20 cellular contexts compared by ENCODE assay signal in genomic region chr18:28088477-28088876, GRCh38.
DNase-seq lines count a peak whose midpoint lies in the region; ATAC-seq, FAIRE-seq and TF ChIP-seq lines count a peak whose summit lies in the region.
"Had no signal": no experiment of that assay in that cellular context is flagged by ENCODE, and none has a peak within 500 bp of the region (broad histone marks: within the 10 kb centered on the region; RNA-seq: fewer than 3 reads in every experiment).

No MANE protein-coding gene starts in this region.

- no peak overlapping the region for H3K27ac Mint-ChIP-seq in natural killer cell treated with Interleukin-12 subunit alpha and Interleukin-12 subunit beta and Interleukin-15 and Interleukin-18, amount 100 ng/mL, for 72 hours
- H3K27ac Mint-ChIP-seq: CD14-positive monocyte, IgD-negative memory B cell had no signal

- H3K36me3 Mint-ChIP-seq in natural killer cell treated with Interleukin-12 subunit alpha and Interleukin-12 subunit beta and Interleukin-15 and Interleukin-18, amount 100 ng/mL, for 72 hours: no peaks in the 10 kb centered on the region
- H3K36me3 Mint-ChIP-seq: CD14-positive monocyte, IgD-negative memory B cell had no signal

- WGBS in right lobe of liver (ENCODE audit: insufficient coverage, low coverage, low lambda C conversion rate, missing lambda C conversion rate): 98% methylated on average over 3 of the region's 3 CpGs
- WGBS in HepG2 (ENCODE audit: low lambda C conversion rate): 100% methylated on average over 3 of the region's 3 CpGs
- WGBS in smooth muscle cell (ENCODE audit: low lambda C conversion rate): 95% methylated on average over 3 of the region's 3 CpGs

- H3K4me2 ChIP-seq in HepG2 (ENCODE audit: low read depth, low read length) (no peak overlapping the region), smooth muscle cell (no peak overlapping the region)

- in situ Hi-C loops in HepG2 (cut with HindIII; ENCODE audit: extremely low pct_ligation_motif_present, low pct_unique_long_range_greater_than_20kb) (no loop called here), G401 (cut with HindIII; ENCODE audit: low sequenced_read_pairs) (no loop called here)

- TF ChIP-seq RAD21 in HepG2 (CRISPR knock-in tag; IDR thresholded peaks at IDR 0.05): no peak

- BruUV-seq in HepG2 (replicated peaks; lab: Mats Ljungman, UMichigan): no TSS peak

- intact Hi-C loops in right lobe of liver (cut with DNase I): no loop called here
- intact Hi-C loops in HepG2 (cut with micrococcal nuclease; ENCODE audit: unreplicated experiment): no loop called here
- intact Hi-C loops in left ventricle myocardium inferior (cut with micrococcal nuclease): no loop called here

- no peak for TF ChIP-seq CTCF in right lobe of liver (IDR thresholded peaks at IDR 0.05)
- TF ChIP-seq CTCF in HepG2 (CRISPR knock-in tag; IDR thresholded peaks at IDR 0.05): no peak
- no peak for TF ChIP-seq CTCF in left ventricle myocardium inferior (IDR thresholded peaks at IDR 0.05; ENCODE audit: borderline replicate concordance)
- no peak for TF ChIP-seq CTCF in smooth muscle cell (IDR thresholded peaks at IDR 0.05; ENCODE audit: borderline replicate concordance, insufficient read depth, poor library complexity, severe bottlenecking)
- no peak for TF ChIP-seq CTCF in Peyer's patch (IDR thresholded peaks at IDR 0.05)

- POLR2A ChIA-PET in HepG2 (lab: Yijun Ruan, JAX): no interaction called here

- peaks cover 23% of the 10 kb centered on the region for H3K79me2 ChIP-seq in HepG2 (ENCODE audit: insufficient read depth, low read length)
- peaks cover 94% of the 10 kb centered on the region for H3K79me2 ChIP-seq in smooth muscle cell (ENCODE audit: low read depth)

- H4K20me1 ChIP-seq in HepG2 (ENCODE audit: insufficient read depth, low read length): no peaks in the 10 kb centered on the region
- H4K20me1 ChIP-seq in smooth muscle cell (ENCODE audit: low read depth): no peaks in the 10 kb centered on the region

- H3K27ac ChIP-seq in right lobe of liver: peak overlapping the region in 2 of 3 donors; percentile 12 to 50
- H3K27ac ChIP-seq in HepG2 (ENCODE audit: extremely low read length, insufficient read depth, low read length): no peak overlapping the region
- peak overlapping the region; percentile 54 for H3K27ac ChIP-seq in left ventricle myocardium inferior (replicated peaks)
- H3K27ac ChIP-seq in layer of hippocampus (ENCODE audit: low read depth, low read length): peak overlapping the region; percentile 15
- peak overlapping the region; percentile 23 for H3K27ac ChIP-seq in smooth muscle cell (ENCODE audit: low read depth)
- H3K27ac ChIP-seq in Peyer's patch: no peak overlapping the region

- no peak overlapping the region for H3K9ac ChIP-seq in HepG2 (ENCODE audit: insufficient read depth, low read depth, low read length)
- no peak overlapping the region for H3K9ac ChIP-seq in smooth muscle cell (ENCODE audit: low read depth)

- ATAC-seq in right lobe of liver (no peak), HepG2 (no peak)
- no peak for ATAC-seq in natural killer cell treated with Interleukin-12 subunit alpha and Interleukin-12 subunit beta and Interleukin-15 and Interleukin-18, amount 100 ng/mL, for 72 hours
- ATAC-seq: Panc1 had no signal

- H2AFZ ChIP-seq in HepG2 (ENCODE audit: low read length) (no peak overlapping the region), smooth muscle cell (ENCODE audit: low read depth) (no peak overlapping the region)

- no peaks in the 10 kb centered on the region for H3K4me1 Mint-ChIP-seq in natural killer cell treated with Interleukin-12 subunit alpha and Interleukin-12 subunit beta and Interleukin-15 and Interleukin-18, amount 100 ng/mL, for 72 hours (ENCODE audit: low read depth in 2 of 2)
- H3K4me1 Mint-ChIP-seq: CD14-positive monocyte, IgD-negative memory B cell had no signal

- peaks cover 12% of the 10 kb centered on the region for H3K9me3 Mint-ChIP-seq in natural killer cell treated with Interleukin-12 subunit alpha and Interleukin-12 subunit beta and Interleukin-15 and Interleukin-18, amount 100 ng/mL, for 72 hours
- H3K9me3 Mint-ChIP-seq: HFFc6 had no signal

- H3K4me3 ChIP-seq in right lobe of liver (no peak overlapping the region), HepG2 (replicated peaks in 1 of 3; ENCODE audit: insufficient read depth in 1 of 3, low read depth in 2 of 3, low read length in 3 of 3) (no peak overlapping the region), left ventricle myocardium inferior (no peak overlapping the region), smooth muscle cell (no peak overlapping the region), Peyer's patch (no peak overlapping the region)

- no peaks in the 10 kb centered on the region for H3K27me3 ChIP-seq in right lobe of liver
- H3K27me3 ChIP-seq in HepG2 (ENCODE audit: control insufficient read depth in 1 of 2, insufficient read depth in 2 of 2, low read length in 2 of 2): no peaks in the 10 kb centered on the region
- H3K27me3 ChIP-seq in left ventricle myocardium inferior (ENCODE audit: low read depth): no peaks in the 10 kb centered on the region
- no peaks in the 10 kb centered on the region for H3K27me3 ChIP-seq in layer of hippocampus (ENCODE audit: control insufficient read depth, insufficient read depth, low read length)
- H3K27me3 ChIP-seq in smooth muscle cell (ENCODE audit: low read depth): no peaks in the 10 kb centered on the region
- H3K27me3 ChIP-seq in Peyer's patch: no peaks in the 10 kb centered on the region

- H3K4me1 ChIP-seq in right lobe of liver (peaks cover 0 to 65% (median 26%) of the 10 kb centered on the region in 4 donors), HepG2 (ENCODE audit: insufficient read depth, low read length) (peaks cover 64% of the 10 kb centered on the region), left ventricle myocardium inferior (peaks cover 91% of the 10 kb centered on the region), smooth muscle cell (ENCODE audit: low read depth) (peaks cover 57% of the 10 kb centered on the region), Peyer's patch (no peaks in the 10 kb centered on the region)

- H3K36me3 ChIP-seq in right lobe of liver: no peaks in the 10 kb centered on the region
- no peaks in the 10 kb centered on the region for H3K36me3 ChIP-seq in HepG2 (replicated peaks in 1 of 2; ENCODE audit: control insufficient read depth in 1 of 2, insufficient read depth in 2 of 2, low read length in 2 of 2)
- no peaks in the 10 kb centered on the region for H3K36me3 ChIP-seq in left ventricle myocardium inferior
- H3K36me3 ChIP-seq in smooth muscle cell (ENCODE audit: low read depth): no peaks in the 10 kb centered on the region
- H3K36me3 ChIP-seq in Peyer's patch: no peaks in the 10 kb centered on the region

- no peak overlapping the region for H3K4me3 Mint-ChIP-seq in natural killer cell treated with Interleukin-12 subunit alpha and Interleukin-12 subunit beta and Interleukin-15 and Interleukin-18, amount 100 ng/mL, for 72 hours
- H3K4me3 Mint-ChIP-seq: CD14-positive monocyte, HFFc6, IgD-negative memory B cell had no signal

- TF ChIP-seq POLR2A in right lobe of liver (IDR thresholded peaks at IDR 0.05) (no peak), HepG2 (IDR thresholded peaks at IDR 0.05; ENCODE audit: insufficient read depth in 1 of 2, low read depth in 2 of 2, low read length in 2 of 2) (no peak), Peyer's patch (IDR thresholded peaks at IDR 0.05) (no peak)

- H3K27me3 Mint-ChIP-seq in natural killer cell treated with Interleukin-12 subunit alpha and Interleukin-12 subunit beta and Interleukin-15 and Interleukin-18, amount 100 ng/mL, for 72 hours: no peaks in the 10 kb centered on the region
- H3K27me3 Mint-ChIP-seq: IgD-negative memory B cell had no signal

- FAIRE-seq in HepG2 (lab: Jason Lieb, UNC): no peak
- FAIRE-seq: GM12891 had no signal

- TF ChIP-seq EP300 in HepG2 (IDR thresholded peaks at IDR 0.05; ENCODE audit: low read depth in 2 of 2, low read length in 2 of 2) (no peak), HepG2 (CRISPR knock-in tag; IDR thresholded peaks at IDR 0.05; ENCODE audit: borderline replicate concordance) (no peak)

- CTCF ChIA-PET in HepG2 (lab: Yijun Ruan, JAX; ENCODE audit: low intra/inter-chr PET ratio, low total read pairs): no interaction called here

- DNase-seq in right lobe of liver: no peak
- no peak for DNase-seq in HepG2 (ENCODE audit: low spot score)
- no peak for DNase-seq in left ventricle myocardium inferior
- DNase-seq in smooth muscle cell (lab: John Stamatoyannopoulos, UW; ENCODE audit: unreplicated experiment): no peak
- no peak for DNase-seq in Peyer's patch
- no peak for DNase-seq in natural killer cell treated with Interleukin-12 subunit alpha and Interleukin-12 subunit beta and Interleukin-15 and Interleukin-18, amount 100 ng/mL, for 72 hours (ENCODE audit: low spot score)
- no peak for DNase-seq in G401 (ENCODE audit: low spot score)
- DNase-seq: Caco-2, DMS53, HFFc6, NCI-H187 treated with DMSO at 0.1 percent for 48 hours, NCI-H2171 treated with DMSO at 0.1 percent for 48 hours, NCI-H510A, NCI-H82, SHP77 treated with DMSO at 0.1 percent for 48 hours had no signal

- H3K9me3 ChIP-seq in right lobe of liver (no peaks in the 10 kb centered on the region), HepG2 (ENCODE audit: low read length) (no peaks in the 10 kb centered on the region), left ventricle myocardium inferior (replicated peaks) (no peaks in the 10 kb centered on the region), smooth muscle cell (replicated peaks; ENCODE audit: low read depth) (no peaks in the 10 kb centered on the region), Peyer's patch (no peaks in the 10 kb centered on the region)
- H3K9me3 ChIP-seq: Caco-2 had no signal

- peaks cover 2% of the 10 kb centered on the region for H3F3A ChIP-seq in smooth muscle cell (ENCODE audit: low read depth)

TF ChIP-seq in HepG2, 621 proteins besides CTCF, POLR2A, EP300 and RAD21 (continues in another document):
- no peak for TF ChIP-seq PCBP1 (IDR thresholded peaks at IDR 0.05; ENCODE audit: borderline replicate concordance, low read depth, low read length)
- no peak for TF ChIP-seq MBNL3 (CRISPR knock-in tag; conservative IDR thresholded peaks at IDR 0.05)
- TF ChIP-seq, protein P1, sequence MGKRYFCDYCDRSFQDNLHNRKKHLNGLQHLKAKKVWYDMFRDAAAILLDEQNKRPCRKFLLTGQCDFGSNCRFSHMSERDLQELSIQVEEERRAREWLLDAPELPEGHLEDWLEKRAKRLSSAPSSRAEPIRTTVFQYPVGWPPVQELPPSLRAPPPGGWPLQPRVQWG (CRISPR knock-in tag; IDR thresholded peaks at IDR 0.05; ENCODE audit: borderline replicate concordance, low read depth): no peak
- TF ChIP-seq, protein P2, sequence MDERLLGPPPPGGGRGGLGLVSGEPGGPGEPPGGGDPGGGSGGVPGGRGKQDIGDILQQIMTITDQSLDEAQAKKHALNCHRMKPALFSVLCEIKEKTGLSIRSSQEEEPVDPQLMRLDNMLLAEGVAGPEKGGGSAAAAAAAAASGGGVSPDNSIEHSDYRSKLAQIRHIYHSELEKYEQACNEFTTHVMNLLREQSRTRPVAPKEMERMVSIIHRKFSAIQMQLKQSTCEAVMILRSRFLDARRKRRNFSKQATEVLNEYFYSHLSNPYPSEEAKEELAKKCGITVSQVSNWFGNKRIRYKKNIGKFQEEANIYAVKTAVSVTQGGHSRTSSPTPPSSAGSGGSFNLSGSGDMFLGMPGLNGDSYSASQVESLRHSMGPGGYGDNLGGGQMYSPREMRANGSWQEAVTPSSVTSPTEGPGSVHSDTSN (CRISPR knock-in tag; IDR thresholded peaks at IDR 0.05): no peak
- TF ChIP-seq ZNF282 (IDR thresholded peaks at IDR 0.05; ENCODE audit: partially characterized antibody): no peak

Comparison
In these comparisons a context has a peak if more than half of its experiments do, and no peak if none do; other contexts are left out.
1. H3K27ac ChIP-seq: peak in right lobe of liver (2 of 3), left ventricle myocardium inferior (single experiment), layer of hippocampus (single experiment) and smooth muscle cell (single experiment); none in HepG2 (single experiment) and Peyer's patch (0 of 4).